In genomic region chr21:38905328-38905727, GRCh38 we compare ENCODE assay signal across 1 cellular context.
TF ChIP-seq lines count a peak whose summit lies in the region.

No MANE protein-coding gene starts in this region.

TF ChIP-seq in K562, 482 proteins besides CTCF, POLR2A, EP300 and RAD21 (continued from another document):
- no peak for TF ChIP-seq HSF4 (CRISPR knock-in tag; IDR thresholded peaks at IDR 0.05; ENCODE audit: borderline replicate concordance)
- TF ChIP-seq PBX2 (CRISPR knock-in tag; IDR thresholded peaks at IDR 0.05; ENCODE audit: low read depth) = peak; percentile 35; the same call in 1 of the 2 replicates
- peak; percentile 59; the same call in 1 of the 2 replicates for TF ChIP-seq PBX2 (tag; conservative IDR thresholded peaks at IDR 0.05; ENCODE audit: low read depth)
- TF ChIP-seq ATF3 (IDR thresholded peaks at IDR 0.05) = no peak
- no peak for TF ChIP-seq ATF3 (CRISPR knock-in tag; conservative IDR thresholded peaks at IDR 0.05)
- TF ChIP-seq STAT5B (CRISPR knock-in tag; IDR thresholded peaks at IDR 0.05) = no peak
- TF ChIP-seq PKNOX1 (IDR thresholded peaks at IDR 0.05) = peak; percentile 94
- no peak for TF ChIP-seq ARID3B (CRISPR knock-in tag; IDR thresholded peaks at IDR 0.05; ENCODE audit: borderline replicate concordance)
- no peak for TF ChIP-seq ZFP1 (CRISPR knock-in tag; IDR thresholded peaks at IDR 0.05)
- no peak for TF ChIP-seq KLF1 (tag; IDR thresholded peaks at IDR 0.05)
- TF ChIP-seq KAT8 (IDR thresholded peaks at IDR 0.05; ENCODE audit: low read depth) = no peak
- TF ChIP-seq VEZF1 (CRISPR knock-in tag; IDR thresholded peaks at IDR 0.05) = peak; percentile 25; the same call in 1 of the 2 replicates
- TF ChIP-seq ZNF639 (CRISPR knock-in tag; conservative IDR thresholded peaks at IDR 0.05 in 1 of 2, IDR thresholded peaks at IDR 0.05 in 1 of 2) = no peak
- TF ChIP-seq NFRKB (IDR thresholded peaks at IDR 0.05; ENCODE audit: low read depth) = no peak
- TF ChIP-seq SAFB2 (IDR thresholded peaks at IDR 0.05; ENCODE audit: borderline replicate concordance, low read depth, low read length, severe bottlenecking) = no peak
- no peak for TF ChIP-seq ZNF384 (IDR thresholded peaks at IDR 0.05; ENCODE audit: low read depth, low read length)
- TF ChIP-seq NBN (IDR thresholded peaks at IDR 0.05; ENCODE audit: low read depth) = no peak
- TF ChIP-seq ZNF740 (CRISPR knock-in tag; IDR thresholded peaks at IDR 0.05) = no peak
- TF ChIP-seq ZNF740 (tag; IDR thresholded peaks at IDR 0.05) = 0 out of 4 replicates have a peak, but pooled peaks of 1 of the 2 experiments have one; percentile 25
- TF ChIP-seq ZNF830 (CRISPR knock-in tag; IDR thresholded peaks at IDR 0.05) = no peak
